Comparison of ENCODE assay signal across 9 cellular contexts in the genomic region with DNA sequence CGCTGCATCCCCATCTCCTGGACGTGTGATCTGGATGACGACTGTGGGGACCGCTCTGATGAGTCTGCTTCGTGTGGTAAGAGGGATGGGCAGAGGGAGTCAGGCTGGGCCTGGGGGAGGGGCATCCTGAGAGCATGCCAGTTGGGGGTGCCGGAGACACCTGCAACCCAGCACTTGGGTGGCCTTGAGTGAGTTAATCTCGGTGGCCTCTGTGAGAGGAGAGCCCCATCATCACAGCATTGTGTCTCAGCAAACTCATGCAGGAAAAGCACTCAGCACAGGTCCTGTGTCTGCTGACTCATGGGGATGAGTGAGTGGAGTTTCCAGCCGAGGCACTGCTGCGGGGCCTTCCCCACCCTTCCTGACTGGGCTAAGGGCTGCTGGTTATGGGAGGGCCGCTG. TPM values are rescaled to one million over a fixed set of nuclear protein-coding genes. Genes with fewer than 3 reads are reported as not detected.
DNase-seq lines count a peak whose midpoint lies in the region; ATAC-seq and TF ChIP-seq lines count a peak whose summit lies in the region.
"Had no signal": no experiment of that assay in that cellular context is flagged by ENCODE, and none has a peak within 500 bp of the region (broad histone marks: within the 10 kb centered on the region; RNA-seq: fewer than 3 reads in every experiment).

No MANE protein-coding gene starts in this region.

- H3K27me3 Mint-ChIP-seq in activated CD8-positive, alpha-beta T cell treated with anti-CD3 and anti-CD28 coated beads for 36 hours = no peaks in the 10 kb centered on the region
- H3K27me3 Mint-ChIP-seq in stimulated activated naive B cell treated with anti-CD40 and anti-IgM and Interleukin-4, amounts not matched to agents 10 μg/mL and 1 μg/mL and 100 μg/mL, for 72 hours = peaks cover 8 to 11% of the 10 kb centered on the region in 2 donors

- no peak overlapping the region for H3K4me3 Mint-ChIP-seq in activated CD8-positive, alpha-beta T cell treated with anti-CD3 and anti-CD28 coated beads for 36 hours
- no peak overlapping the region for H3K4me3 Mint-ChIP-seq in stimulated activated naive B cell treated with anti-CD40 and anti-IgM and Interleukin-4, amounts not matched to agents 10 μg/mL and 1 μg/mL and 100 μg/mL, for 72 hours

- H3K27ac Mint-ChIP-seq in activated CD8-positive, alpha-beta T cell treated with anti-CD3 and anti-CD28 coated beads for 36 hours = no peak overlapping the region
- H3K27ac Mint-ChIP-seq in stimulated activated naive B cell treated with anti-CD40 and anti-IgM and Interleukin-4, amounts not matched to agents 10 μg/mL and 1 μg/mL and 100 μg/mL, for 72 hours = no peak overlapping the region

- POLR2A ChIA-PET in activated CD8-positive, alpha-beta T cell treated with anti-CD3 and anti-CD28 coated beads for 36 hours (lab: Charles Lee) = interaction anchor here (0.6 kb wide), 1 partner anchor 171 kb away, joined by 4 read pairs; no protein-coding TSS in a partner anchor

- peak; percentile 70 for DNase-seq in activated CD4-positive, alpha-beta T cell treated with anti-CD3 and anti-CD28 coated beads for 48 hours
- no peak for DNase-seq in activated CD4-positive, alpha-beta T cell treated with anti-CD3 and anti-CD28 coated beads, Interleukin-2, amount 50 U/mL, for 1 hour
- DNase-seq in activated CD8-positive, alpha-beta T cell treated with anti-CD3 and anti-CD28 coated beads for 36 hours = peak; percentile 60
- DNase-seq in foreskin fibroblast (peak; percentile 72 to 86), NCI-H510A (lab: John Stamatoyannopoulos, UW) (no peak)
- DNase-seq in stimulated activated naive B cell treated with anti-CD40 and anti-IgM and Interleukin-4, amounts not matched to agents 10 μg/mL and 1 μg/mL and 100 μg/mL, for 72 hours = no peak
- DNase-seq: NCI-H1417 treated with DMSO at 0.1 percent for 48 hours had no signal

- no peak for TF ChIP-seq CTCF in activated CD8-positive, alpha-beta T cell treated with anti-CD3 and anti-CD28 coated beads for 36 hours (IDR thresholded peaks at IDR 0.05)
- TF ChIP-seq CTCF in foreskin fibroblast (IDR thresholded peaks at IDR 0.05; ENCODE audit: low read depth, low read length) = no peak

- H3K36me3 Mint-ChIP-seq in activated CD8-positive, alpha-beta T cell treated with anti-CD3 and anti-CD28 coated beads for 36 hours (ENCODE audit: low read depth) = no peaks in the 10 kb centered on the region
- no peaks in the 10 kb centered on the region for H3K36me3 Mint-ChIP-seq in stimulated activated naive B cell treated with anti-CD40 and anti-IgM and Interleukin-4, amounts not matched to agents 10 μg/mL and 1 μg/mL and 100 μg/mL, for 72 hours

- peaks cover 9% of the 10 kb centered on the region for H3K4me1 Mint-ChIP-seq in activated CD8-positive, alpha-beta T cell treated with anti-CD3 and anti-CD28 coated beads for 36 hours (ENCODE audit: low read depth)
- H3K4me1 Mint-ChIP-seq in stimulated activated naive B cell treated with anti-CD40 and anti-IgM and Interleukin-4, amounts not matched to agents 10 μg/mL and 1 μg/mL and 100 μg/mL, for 72 hours = peaks cover 10 to 13% of the 10 kb centered on the region in 2 donors

- peak; percentile 94 for ATAC-seq in activated CD8-positive, alpha-beta T cell treated with anti-CD3 and anti-CD28 coated beads for 36 hours
- ATAC-seq in stimulated activated naive B cell treated with anti-CD40 and anti-IgM and Interleukin-4, amounts not matched to agents 10 μg/mL and 1 μg/mL and 100 μg/mL, for 72 hours (replicated peaks) = peak; percentile 34 to 75
- no peak for ATAC-seq in GM18861 (IDR thresholded peaks at IDR 0.05; ENCODE audit: unreplicated experiment)
- no peak for ATAC-seq in HG03469 (IDR thresholded peaks at IDR 0.05; ENCODE audit: unreplicated experiment)

- H3K4me3 ChIP-seq in foreskin fibroblast (ENCODE audit: low read depth in 1 of 2, low read length in 2 of 2) = no peak overlapping the region

- no peaks in the 10 kb centered on the region for H3K9me3 Mint-ChIP-seq in activated CD8-positive, alpha-beta T cell treated with anti-CD3 and anti-CD28 coated beads for 36 hours
- no peaks in the 10 kb centered on the region for H3K9me3 Mint-ChIP-seq in stimulated activated naive B cell treated with anti-CD40 and anti-IgM and Interleukin-4, amounts not matched to agents 10 μg/mL and 1 μg/mL and 100 μg/mL, for 72 hours

- intact Hi-C loops in activated CD8-positive, alpha-beta T cell treated with anti-CD3 and anti-CD28 coated beads for 36 hours (cut with micrococcal nuclease) = no loop called here

- CTCF ChIA-PET in activated CD8-positive, alpha-beta T cell treated with anti-CD3 and anti-CD28 coated beads for 36 hours (lab: Charles Lee) = interaction anchor here (1.1 to 3.3 kb wide), 2 partner anchors 13 to 76 kb away, joined by 3 to 9 read pairs; no protein-coding TSS in a partner anchor

RNA-seq across cellular contexts. Expression of a gene that starts 19.6 kb away (rescaled TPM):
- not detected for total RNA-seq in activated CD8-positive, alpha-beta T cell treated with anti-CD3 and anti-CD28 coated beads for 36 hours

RNA-seq across cellular contexts. Expression of a gene that starts 38.7 kb away (rescaled TPM):
- 1 to 10 TPM; 1.5 to 1.9 TPM for total RNA-seq in activated CD8-positive, alpha-beta T cell treated with anti-CD3 and anti-CD28 coated beads for 36 hours

RNA-seq across cellular contexts. Expression of a gene that starts 49.6 kb away (rescaled TPM):
- under 1 TPM; 0.41 to 0.45 TPM for total RNA-seq in activated CD8-positive, alpha-beta T cell treated with anti-CD3 and anti-CD28 coated beads for 36 hours

RNA-seq across cellular contexts. Expression of a gene that starts 55.8 kb away (rescaled TPM):
- 100 to 1,000 TPM; 207 to 209 TPM for total RNA-seq in activated CD8-positive, alpha-beta T cell treated with anti-CD3 and anti-CD28 coated beads for 36 hours

Comparison
In these comparisons a context has a peak if more than half of its experiments do, and no peak if none do; other contexts are left out.
1. DNase-seq: peak in activated CD4-positive, alpha-beta T cell treated with anti-CD3 and anti-CD28 coated beads for 48 hours (single experiment), activated CD8-positive, alpha-beta T cell treated with anti-CD3 and anti-CD28 coated beads for 36 hours (single experiment) and foreskin fibroblast (2 of 2); none in activated CD4-positive, alpha-beta T cell treated with anti-CD3 and anti-CD28 coated beads, Interleukin-2, amount 50 U/mL, for 1 hour (single experiment), stimulated activated naive B cell treated with anti-CD40 and anti-IgM and Interleukin-4, amounts not matched to agents 10 μg/mL and 1 μg/mL and 100 μg/mL, for 72 hours (single experiment) and NCI-H510A (single experiment).
2. ATAC-seq: peak in activated CD8-positive, alpha-beta T cell treated with anti-CD3 and anti-CD28 coated beads for 36 hours (single experiment) and stimulated activated naive B cell treated with anti-CD40 and anti-IgM and Interleukin-4, amounts not matched to agents 10 μg/mL and 1 μg/mL and 100 μg/mL, for 72 hours (2 of 2); none in GM18861 (single experiment) and HG03469 (single experiment).